22 cellular contexts compared by ENCODE assay signal in the genomic region with DNA sequence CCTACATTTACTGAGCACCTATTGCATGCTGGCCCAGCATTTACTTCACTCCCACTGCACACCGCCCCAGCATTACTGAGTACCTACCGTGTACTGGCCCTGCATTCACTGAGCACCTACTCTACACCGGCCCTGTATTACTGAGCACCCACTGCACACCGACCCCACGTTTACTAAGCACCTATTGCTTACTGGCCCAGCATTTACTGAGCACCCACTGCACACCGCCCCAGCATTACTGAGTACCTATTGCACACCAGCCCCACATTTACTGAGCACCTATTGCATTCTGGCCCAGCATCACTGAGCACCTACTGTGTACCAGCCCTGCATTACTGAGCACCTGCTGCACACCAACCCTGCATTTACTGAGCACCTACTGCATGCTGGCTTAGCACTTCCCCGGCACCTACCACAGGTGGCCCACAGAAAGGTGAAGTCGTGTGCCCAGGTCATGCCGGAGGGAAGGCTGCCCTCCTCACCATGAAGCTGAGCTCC. TPM values are rescaled to one million over a fixed set of nuclear protein-coding genes. Genes with fewer than 3 reads are reported as not detected.
A peak's percentile ranks its signal among the peaks of the same experiment; 100 is the strongest.
DNase-seq lines count a peak whose midpoint lies in the region; ATAC-seq, FAIRE-seq and TF ChIP-seq lines count a peak whose summit lies in the region.
"Had no signal": no experiment of that assay in that cellular context is flagged by ENCODE, and none has a peak within 500 bp of the region (broad histone marks: within the 10 kb centered on the region; RNA-seq: fewer than 3 reads in every experiment).

No MANE protein-coding gene starts in this region.

- WGBS in H1 (ENCODE audit: extremely low coverage in 1 of 2, insufficient coverage in 1 of 2, insufficient read length in 1 of 2, insufficient replicate concordance in 2 of 2, low coverage in 1 of 2, low lambda C conversion rate in 2 of 2, missing lambda C conversion rate in 1 of 2), 2 experiments: 90% methylated on average over 9 of the region's 9 CpGs; no CpG with 5 or more reads in 1 of the 2 experiments
- no CpG with 5 or more reads among the region's 9 CpGs for WGBS in neuronal stem cell (ENCODE audit: extremely low coverage in 2 of 2, insufficient read length in 2 of 2, insufficient replicate concordance in 1 of 2), 2 donors

- H4K20me1 ChIP-seq in H1 (replicated peaks in 1 of 2; ENCODE audit: control insufficient read depth in 1 of 2, insufficient read depth in 2 of 2, low read length in 2 of 2): peaks cover 0 to 11% of the 10 kb centered on the region in 2 experiments

- no peak for TF ChIP-seq CTCF in H1 (IDR thresholded peaks at IDR 0.05; ENCODE audit: control extremely low read depth in 1 of 3, insufficient read depth in 1 of 3, low read depth in 1 of 3, low read length in 3 of 3)

- no peaks in the 10 kb centered on the region for H3K9me3 ChIP-seq in CD8-positive, alpha-beta memory T cell (ENCODE audit: low read length)
- H3K9me3 ChIP-seq in H1 (ENCODE audit: insufficient read depth in 2 of 2, low read depth in 1 of 2, low read length in 1 of 2) (no peaks in the 10 kb centered on the region; a peak in 2 of 4 replicates), neuronal stem cell (replicated peaks in 1 of 2; ENCODE audit: control insufficient read depth in 2 of 2, insufficient read depth in 1 of 2, low read depth in 1 of 2, low read length in 2 of 2) (peaks cover 0 to 8% of the 10 kb centered on the region in 2 donors)

- H3K9me3 Mint-ChIP-seq in activated T-cell treated with anti-CD3 and anti-CD28 coated beads, Interleukin-2, amount 50 U/mL, for 24 hours: no peaks in the 10 kb centered on the region
- no peaks in the 10 kb centered on the region for H3K9me3 Mint-ChIP-seq in activated T-cell treated with anti-CD3 and anti-CD28 coated beads, Interleukin-2, amount 50 U/mL, for 4 hours
- H3K9me3 Mint-ChIP-seq in CD8-positive, alpha-beta memory T cell: no peaks in the 10 kb centered on the region

- H3K56ac ChIP-seq in H1 (replicated peaks; ENCODE audit: insufficient read length, low read depth, low read length): no peak overlapping the region

- H3K4me3 ChIP-seq in CD8-positive, alpha-beta memory T cell (ENCODE audit: low read length): no peak overlapping the region
- H3K4me3 ChIP-seq in H1 (ENCODE audit: extremely low read depth in 1 of 4, insufficient read depth in 2 of 4, low read depth in 3 of 4, low read length in 4 of 4) (no peak overlapping the region), neuronal stem cell (ENCODE audit: low read length in 2 of 2) (peak overlapping the region in 1 of 2 donors; percentile 31)
- H3K4me3 ChIP-seq: PC-9 had no signal

- H3K4me1 Mint-ChIP-seq in activated T-cell treated with anti-CD3 and anti-CD28 coated beads, Interleukin-2, amount 50 U/mL, for 24 hours (ENCODE audit: low read depth): peaks cover 32% of the 10 kb centered on the region
- peaks cover 30% of the 10 kb centered on the region for H3K4me1 Mint-ChIP-seq in activated T-cell treated with anti-CD3 and anti-CD28 coated beads, Interleukin-2, amount 50 U/mL, for 4 hours (ENCODE audit: low read depth)
- H3K4me1 Mint-ChIP-seq in CD8-positive, alpha-beta memory T cell: peaks cover 24 to 45% (median 35%) of the 10 kb centered on the region in 3 donors

- TF ChIP-seq RAD21 in H1 (IDR thresholded peaks at IDR 0.05 in 1 of 2, conservative IDR thresholded peaks at IDR 0.05 in 1 of 2; ENCODE audit: low read depth in 2 of 2, low read length in 2 of 2): no peak

- 0 out of 2 replicates have a peak overlapping the region, but pooled peaks have one; percentile 31 for H4K8ac ChIP-seq in H1 (ENCODE audit: extremely low read depth, insufficient read depth, low read length)
- H4K8ac ChIP-seq in neuronal stem cell (ENCODE audit: low read depth, low read length): peak overlapping the region; percentile 43

- H3K14ac ChIP-seq in H1 (ENCODE audit: insufficient read length) (no peak overlapping the region), neuronal stem cell (ENCODE audit: low read length) (peak overlapping the region; percentile 63)

- no peak overlapping the region for H2BK120ac ChIP-seq in H1 (replicated peaks; ENCODE audit: low read depth, low read length)
- H2BK120ac ChIP-seq in neuronal stem cell (ENCODE audit: low read depth, low read length): no peak overlapping the region

- no peaks in the 10 kb centered on the region for H3K27me3 ChIP-seq in CD8-positive, alpha-beta memory T cell (ENCODE audit: insufficient read depth, low read length, poor library complexity, severe bottlenecking)
- H3K27me3 ChIP-seq in H1 (replicated peaks in 1 of 4; ENCODE audit: control insufficient read depth in 3 of 4, extremely low read depth in 1 of 4, insufficient read depth in 3 of 4, low read length in 3 of 4): no peaks in the 10 kb centered on the region
- H3K27me3 ChIP-seq in neuronal stem cell (ENCODE audit: control insufficient read depth in 3 of 3, insufficient read depth in 3 of 3, low read depth in 1 of 3, low read length in 3 of 3): peaks cover 0 to 2% (median 0%) of the 10 kb centered on the region in 3 experiments

- H3K4me2 ChIP-seq in H1 (ENCODE audit: insufficient read depth in 1 of 2, low read depth in 2 of 2, low read length in 2 of 2) (no peak overlapping the region), neuronal stem cell (ENCODE audit: insufficient read depth, low read length, poor library complexity, severe bottlenecking) (no peak overlapping the region)
- H3K4me2 ChIP-seq: PC-9 had no signal

- no peak for FAIRE-seq in H1 (lab: Jason Lieb, UNC)
- FAIRE-seq: A204.1, D721Med had no signal

- no peak overlapping the region for H3K4me3 Mint-ChIP-seq in activated T-cell treated with anti-CD3 and anti-CD28 coated beads, Interleukin-2, amount 50 U/mL, for 24 hours
- H3K4me3 Mint-ChIP-seq in activated T-cell treated with anti-CD3 and anti-CD28 coated beads, Interleukin-2, amount 50 U/mL, for 4 hours: no peak overlapping the region
- peak overlapping the region in 1 of 7 donors; percentile 65 for H3K4me3 Mint-ChIP-seq in CD8-positive, alpha-beta memory T cell

- no peak overlapping the region for H2BK5ac ChIP-seq in H1 (ENCODE audit: low read depth, low read length)
- H2BK5ac ChIP-seq in neuronal stem cell (ENCODE audit: low read length): peak overlapping the region; percentile 68

- no peak overlapping the region for H3K4ac ChIP-seq in H1 (replicated peaks; ENCODE audit: insufficient read length, low read depth, low read length)
- peak overlapping the region; percentile 6 for H3K4ac ChIP-seq in neuronal stem cell (ENCODE audit: low read length)

- POLR2A ChIA-PET in CD8-positive, alpha-beta memory T cell (lab: Charles Lee): no interaction called here
- POLR2A ChIA-PET in H1 (lab: Charles Lee; ENCODE audit: partially characterized antibody): interaction anchor here (1.5 kb wide), 1 partner anchor 8 kb away, joined by 4 read pairs; no protein-coding TSS in a partner anchor

- H3K27ac Mint-ChIP-seq in activated T-cell treated with anti-CD3 and anti-CD28 coated beads, Interleukin-2, amount 50 U/mL, for 24 hours: peak overlapping the region; percentile 7
- peak overlapping the region; percentile 15 to 94 (median 78) for H3K27ac Mint-ChIP-seq in CD8-positive, alpha-beta memory T cell

- no peak overlapping the region for H4K5ac ChIP-seq in H1 (ENCODE audit: insufficient read length, low read depth, low read length)

- TF ChIP-seq EP300 in H1 (IDR thresholded peaks at IDR 0.05; ENCODE audit: borderline replicate concordance in 1 of 2, low read depth in 2 of 2, low read length in 2 of 2): no peak

- H3K79me1 ChIP-seq in H1 (ENCODE audit: low read depth, low read length) (peaks cover 5% of the 10 kb centered on the region; the same call in 1 of the 2 replicates), neuronal stem cell (ENCODE audit: low read depth, low read length) (peaks cover 11% of the 10 kb centered on the region)

- H3K27me3 Mint-ChIP-seq in activated T-cell treated with anti-CD3 and anti-CD28 coated beads, Interleukin-2, amount 50 U/mL, for 24 hours: no peaks in the 10 kb centered on the region
- H3K27me3 Mint-ChIP-seq in activated T-cell treated with anti-CD3 and anti-CD28 coated beads, Interleukin-2, amount 50 U/mL, for 4 hours (ENCODE audit: low read depth): no peaks in the 10 kb centered on the region
- H3K27me3 Mint-ChIP-seq in CD8-positive, alpha-beta memory T cell: peaks cover 0 to 1% of the 10 kb centered on the region in 2 donors

- no peak for DNase-seq in activated T-cell treated with anti-CD3 and anti-CD28 coated beads, Interleukin-2, amount 50 U/mL, for 24 hours
- DNase-seq in activated T-cell treated with anti-CD3 and anti-CD28 coated beads, Interleukin-2, amount 50 U/mL, for 4 hours: no peak
- DNase-seq in CD8-positive, alpha-beta memory T cell: no peak
- DNase-seq in H1 (ENCODE audit: low read depth in 1 of 2, low spot score in 2 of 2) (no peak), neuronal stem cell (ENCODE audit: low spot score) (no peak), cerebellar nuclear complex (lab: John Stamatoyannopoulos, UW) (no peak), EL (no peak)
- DNase-seq: DND-41, GF-D8, GOT3, MM.1S, NCI-H1105 treated with DMSO at 0.1 percent for 48 hours, NCI-H187, NCI-H2171, NCI-H774, PC-9 had no signal

- no peaks in the 10 kb centered on the region for H3K23me2 ChIP-seq in H1 (ENCODE audit: low read depth, low read length)

- H2AK5ac ChIP-seq in H1 (ENCODE audit: low read depth, low read length) (no peak overlapping the region; the same call in 1 of the 2 replicates), neuronal stem cell (ENCODE audit: low read depth, low read length) (peak overlapping the region; percentile 98)

- no peaks in the 10 kb centered on the region for H3K36me3 ChIP-seq in CD8-positive, alpha-beta memory T cell (ENCODE audit: insufficient read depth, low read length)
- peaks cover 0 to 6% (median 3%) of the 10 kb centered on the region in 4 experiments; a peak in 4 of 8 replicates for H3K36me3 ChIP-seq in H1 (ENCODE audit: control insufficient read depth in 2 of 4, insufficient read depth in 4 of 4, low read length in 3 of 4)
- H3K36me3 ChIP-seq in neuronal stem cell (replicated peaks in 1 of 2; ENCODE audit: control insufficient read depth in 2 of 2, insufficient read depth in 2 of 2, low read length in 2 of 2): peaks cover 10 to 14% of the 10 kb centered on the region in 2 donors

- CTCF ChIA-PET in CD8-positive, alpha-beta memory T cell (lab: Charles Lee): interaction anchor here (0.9 kb wide), 1 partner anchor 7 kb away, joined by 4 read pairs; no protein-coding TSS in a partner anchor
- CTCF ChIA-PET in H1 (lab: Charles Lee; ENCODE audit: partially characterized antibody): interaction anchor here (0.5 kb wide), 1 partner anchor 366 kb away, joined by 3 read pairs; no protein-coding TSS in a partner anchor

- H3K23ac ChIP-seq in H1 (ENCODE audit: insufficient read length): no peak overlapping the region
- H3K23ac ChIP-seq in neuronal stem cell (ENCODE audit: low read depth, low read length, poor library complexity): peak overlapping the region; percentile 85

- H3K18ac ChIP-seq in H1 (ENCODE audit: extremely low read depth, low read length): no peak overlapping the region
- H3K18ac ChIP-seq in neuronal stem cell (ENCODE audit: low read length): peak overlapping the region; percentile 48

- no peak for TF ChIP-seq POLR2A in H1 (IDR thresholded peaks at IDR 0.05; ENCODE audit: control extremely low read depth in 1 of 2, low read depth in 2 of 2, low read length in 2 of 2)

- no peak for ATAC-seq in activated T-cell treated with anti-CD3 and anti-CD28 coated beads, Interleukin-2, amount 50 U/mL, for 4 hours
- ATAC-seq in GM19023 (IDR thresholded peaks at IDR 0.05; ENCODE audit: unreplicated experiment): no peak
- ATAC-seq: Right ventricle myocardium inferior had no signal

- H3K36me3 Mint-ChIP-seq in activated T-cell treated with anti-CD3 and anti-CD28 coated beads, Interleukin-2, amount 50 U/mL, for 24 hours (ENCODE audit: low read depth): peaks cover 13% of the 10 kb centered on the region
- peaks cover 4% of the 10 kb centered on the region for H3K36me3 Mint-ChIP-seq in activated T-cell treated with anti-CD3 and anti-CD28 coated beads, Interleukin-2, amount 50 U/mL, for 4 hours (ENCODE audit: insufficient read depth)
- H3K36me3 Mint-ChIP-seq in CD8-positive, alpha-beta memory T cell: peaks cover 0 to 7% (median 7%) of the 10 kb centered on the region in 3 donors

- H3K27ac ChIP-seq in CD8-positive, alpha-beta memory T cell (ENCODE audit: low read depth, low read length): no peak overlapping the region
- H3K27ac ChIP-seq in H1 (ENCODE audit: low read depth, low read length) (no peak overlapping the region), neuronal stem cell (replicated peaks; ENCODE audit: low read length) (no peak overlapping the region)
- H3K27ac ChIP-seq: C4-2B, PC-9 had no signal

- no peaks in the 10 kb centered on the region for H3K79me2 ChIP-seq in H1 (ENCODE audit: control insufficient read depth in 1 of 2, insufficient read depth in 2 of 2, low read length in 2 of 2)

- H2BK20ac ChIP-seq in H1 (ENCODE audit: low read length): no peak overlapping the region

- H2BK15ac ChIP-seq in H1 (ENCODE audit: low read length) (no peak overlapping the region), neuronal stem cell (ENCODE audit: low read length) (peak overlapping the region; percentile 79)

- peaks cover 33% of the 10 kb centered on the region for H3K4me1 ChIP-seq in CD8-positive, alpha-beta memory T cell (ENCODE audit: insufficient read depth, low read length)
- H3K4me1 ChIP-seq in H1 (replicated peaks in 1 of 4; ENCODE audit: control insufficient read depth in 3 of 4, insufficient read depth in 4 of 4, low read length in 3 of 4) (peaks cover 0 to 9% (median 8%) of the 10 kb centered on the region in 4 experiments; a peak in 5 of 7 replicates), neuronal stem cell (ENCODE audit: control insufficient read depth in 2 of 2, insufficient read depth in 1 of 2, low read depth in 1 of 2, low read length in 2 of 2) (peaks cover 17 to 22% of the 10 kb centered on the region in 2 donors)

- H3K9ac ChIP-seq in H1 (replicated peaks in 1 of 4; ENCODE audit: extremely low read depth in 1 of 4, low read depth in 3 of 4, low read length in 3 of 4): no peak overlapping the region
- H3K9ac ChIP-seq in neuronal stem cell (ENCODE audit: low read depth, low read length, poor library complexity): peak overlapping the region; percentile 70

- no peak overlapping the region for H2BK12ac ChIP-seq in H1 (ENCODE audit: low read depth, low read length)
- peak overlapping the region; percentile 41 for H2BK12ac ChIP-seq in neuronal stem cell (ENCODE audit: low read length)

- H2AFZ ChIP-seq in H1 (ENCODE audit: low read length) (no peak overlapping the region), neuronal stem cell (ENCODE audit: low read length) (no peak overlapping the region)
- H2AFZ ChIP-seq: PC-9 had no signal

- H4K91ac ChIP-seq in H1 (replicated peaks; ENCODE audit: insufficient read length, low read length) (no peak overlapping the region), neuronal stem cell (ENCODE audit: low read depth, low read length, poor library complexity) (peak overlapping the region; percentile 96)

RNA-seq across cellular contexts. Expression of gene TPGS1, which starts 6.9 kb away (rescaled TPM):
- 10 to 100 TPM; 21.9 to 22.8 (median 22.6) TPM for total RNA-seq in activated T-cell treated with anti-CD3 and anti-CD28 coated beads, Interleukin-2, amount 50 U/mL, for 4 hours
- 10 to 100 TPM; 18.6 to 20.0 TPM for total RNA-seq in CD8-positive, alpha-beta memory T cell
- 50.3 TPM for polyA plus RNA-seq in CD8-positive, alpha-beta memory T cell
- total RNA-seq in H1 (2021; fragmentation: NEBNext Ultra II Directional; extraction: Animal tissue kit (Norgen Biotek cat#: 25700)): 9.1 and 10.2 TPM in 2 replicates
- 10.6 and 11.8 TPM in 2 replicates for polyA plus RNA-seq in H1 (2011; rRNA removed)
- 12.2 TPM for polyA plus RNA-seq in H1 (2011; cell fraction: cytosol; rRNA removed)
- polyA plus RNA-seq in H1 (2011; cell fraction: nucleus; rRNA removed): 8.0 TPM
- 3.4 to 7.4 TPM (median 7.1 TPM) in 4 replicates for polyA plus RNA-seq in H1 (2012, experiment 1 of 2)
- 2.8 TPM for polyA plus RNA-seq in H1 (2012, experiment 2 of 2)
- polyA plus RNA-seq in H1 (2013, experiment 1 of 2): 4.2 TPM
- polyA plus RNA-seq in H1 (2013, experiment 2 of 2): 4.2 TPM
- polyA minus RNA-seq in H1 (2011; rRNA and poly(A)+ RNA removed): 0.59 and 0.60 TPM in 2 replicates
- 3.4 TPM for polyA minus RNA-seq in H1 (2011; cell fraction: cytosol; rRNA and poly(A)+ RNA removed)
- polyA minus RNA-seq in H1 (2011; cell fraction: nucleus; rRNA and poly(A)+ RNA removed): 6.8 TPM
- polyA plus RNA-seq in neuronal stem cell (2013, experiment 1 of 2): 6.3 TPM
- 6.2 TPM for polyA plus RNA-seq in neuronal stem cell (2013, experiment 2 of 2)

RNA-seq across cellular contexts. Expression of gene CDC34, which starts 17.3 kb away (rescaled TPM):
- 10 to 100 TPM; 42.1 to 48.7 (median 45.7) TPM for total RNA-seq in activated T-cell treated with anti-CD3 and anti-CD28 coated beads, Interleukin-2, amount 50 U/mL, for 4 hours
- 10 to 100 TPM; 56.9 to 57.8 TPM for total RNA-seq in CD8-positive, alpha-beta memory T cell
- 46.9 TPM for polyA plus RNA-seq in CD8-positive, alpha-beta memory T cell
- 129 and 133 TPM in 2 replicates for total RNA-seq in H1 (2021; fragmentation: NEBNext Ultra II Directional; extraction: Animal tissue kit (Norgen Biotek cat#: 25700))
- polyA plus RNA-seq in H1 (2011; rRNA removed): 95.9 and 152 TPM in 2 replicates
- polyA plus RNA-seq in H1 (2011; cell fraction: cytosol; rRNA removed): 118 TPM
- polyA plus RNA-seq in H1 (2011; cell fraction: nucleus; rRNA removed): 164 TPM
- polyA plus RNA-seq in H1 (2012, experiment 1 of 2): 96.1 to 118 TPM (median 105 TPM) in 4 replicates
- 88.6 TPM for polyA plus RNA-seq in H1 (2012, experiment 2 of 2)
- polyA plus RNA-seq in H1 (2013, experiment 1 of 2): 91.1 TPM
- polyA plus RNA-seq in H1 (2013, experiment 2 of 2): 90.3 TPM
- polyA minus RNA-seq in H1 (2011; rRNA and poly(A)+ RNA removed): 24.6 and 40.1 TPM in 2 replicates
- 50.3 TPM for polyA minus RNA-seq in H1 (2011; cell fraction: cytosol; rRNA and poly(A)+ RNA removed)
- polyA minus RNA-seq in H1 (2011; cell fraction: nucleus; rRNA and poly(A)+ RNA removed): 45.6 TPM
- polyA plus RNA-seq in neuronal stem cell (2013, experiment 1 of 2): 109 TPM
- 105 TPM for polyA plus RNA-seq in neuronal stem cell (2013, experiment 2 of 2)

RNA-seq across cellular contexts. Expression of gene MADCAM1, which starts 17.9 kb away (rescaled TPM):
- under 1 TPM; 0.18 to 0.26 (median 0.19) TPM for total RNA-seq in activated T-cell treated with anti-CD3 and anti-CD28 coated beads, Interleukin-2, amount 50 U/mL, for 4 hours
- total RNA-seq in CD8-positive, alpha-beta memory T cell: under 1 TPM; 0.33 to 0.44 TPM
- 0.12 TPM for polyA plus RNA-seq in CD8-positive, alpha-beta memory T cell
- total RNA-seq in H1 (2021; fragmentation: NEBNext Ultra II Directional; extraction: Animal tissue kit (Norgen Biotek cat#: 25700)): 3.0 and 3.1 TPM in 2 replicates
- 2.3 and 5.3 TPM in 2 replicates for polyA plus RNA-seq in H1 (2011; rRNA removed)
- polyA plus RNA-seq in H1 (2011; cell fraction: cytosol; rRNA removed): 2.9 TPM
- 6.2 TPM for polyA plus RNA-seq in H1 (2011; cell fraction: nucleus; rRNA removed)
- polyA plus RNA-seq in H1 (2012, experiment 1 of 2): 1.3 to 3.4 TPM (median 2.3 TPM) in 4 replicates
- polyA plus RNA-seq in H1 (2012, experiment 2 of 2): 1.0 TPM
- 2.6 TPM for polyA plus RNA-seq in H1 (2013, experiment 1 of 2)
- polyA plus RNA-seq in H1 (2013, experiment 2 of 2): 2.6 TPM
- polyA minus RNA-seq in H1 (2011; rRNA and poly(A)+ RNA removed): 0.44 and 0.57 TPM in 2 replicates
- polyA minus RNA-seq in H1 (2011; cell fraction: cytosol; rRNA and poly(A)+ RNA removed): 3.5 TPM
- polyA minus RNA-seq in H1 (2011; cell fraction: nucleus; rRNA and poly(A)+ RNA removed): 1.9 TPM
- polyA plus RNA-seq in neuronal stem cell (2013, experiment 1 of 2): 0.89 TPM
- polyA plus RNA-seq in neuronal stem cell (2013, experiment 2 of 2): 0.91 TPM
- total RNA-seq: NCI-H460 had no signal

RNA-seq across cellular contexts. Expression of gene GZMM, which starts 29.6 kb away (rescaled TPM):
- total RNA-seq in activated T-cell treated with anti-CD3 and anti-CD28 coated beads, Interleukin-2, amount 50 U/mL, for 4 hours: 10 to 100 TPM; 53.2 to 71.8 (median 65.8) TPM
- total RNA-seq in CD8-positive, alpha-beta memory T cell: 10 to 100 TPM; 48.8 to 50.5 TPM
- polyA plus RNA-seq in CD8-positive, alpha-beta memory T cell: 327 TPM
- 0.32 and 0.59 TPM in 2 replicates for total RNA-seq in H1 (2021; fragmentation: NEBNext Ultra II Directional; extraction: Animal tissue kit (Norgen Biotek cat#: 25700))
- 0.09 and 0.19 TPM in 2 replicates for polyA plus RNA-seq in H1 (2011; rRNA removed)
- 0.26 TPM for polyA plus RNA-seq in H1 (2011; cell fraction: cytosol; rRNA removed)
- polyA plus RNA-seq in H1 (2011; cell fraction: nucleus; rRNA removed): 0.91 TPM
- polyA plus RNA-seq in H1 (2012, experiment 1 of 2): 0.20 to 0.40 TPM in 2 of 4 replicates, not detected in the others
- 0.45 TPM for polyA plus RNA-seq in H1 (2012, experiment 2 of 2)
- polyA plus RNA-seq in H1 (2013, experiment 1 of 2): 0.12 TPM
- polyA plus RNA-seq in H1 (2013, experiment 2 of 2): 0.22 TPM
- polyA minus RNA-seq in H1 (2011; rRNA and poly(A)+ RNA removed): not detected in 2 replicates
- polyA minus RNA-seq in H1 (2011; cell fraction: cytosol; rRNA and poly(A)+ RNA removed): not detected
- polyA minus RNA-seq in H1 (2011; cell fraction: nucleus; rRNA and poly(A)+ RNA removed): not detected
- 0.04 TPM for polyA plus RNA-seq in neuronal stem cell (2013, experiment 1 of 2)
- polyA plus RNA-seq in neuronal stem cell (2013, experiment 2 of 2): 0.06 TPM
- total RNA-seq: NCI-H460, Right ventricle myocardium inferior had no signal

RNA-seq across cellular contexts. Expression of gene SHC2, which starts 53.4 kb away (rescaled TPM):
- total RNA-seq in activated T-cell treated with anti-CD3 and anti-CD28 coated beads, Interleukin-2, amount 50 U/mL, for 4 hours: under 1 TPM; 0.16 to 0.33 (median 0.26) TPM
- under 1 TPM; 0.11 to 0.13 TPM for total RNA-seq in CD8-positive, alpha-beta memory T cell
- polyA plus RNA-seq in CD8-positive, alpha-beta memory T cell: not detected
- 3.5 and 4.4 TPM in 2 replicates for total RNA-seq in H1 (2021; fragmentation: NEBNext Ultra II Directional; extraction: Animal tissue kit (Norgen Biotek cat#: 25700))
- 7.3 and 11.3 TPM in 2 replicates for polyA plus RNA-seq in H1 (2011; rRNA removed)
- polyA plus RNA-seq in H1 (2011; cell fraction: cytosol; rRNA removed): 8.0 TPM
- polyA plus RNA-seq in H1 (2011; cell fraction: nucleus; rRNA removed): 43.5 TPM
- polyA plus RNA-seq in H1 (2012, experiment 1 of 2): 4.7 to 7.8 TPM (median 6.4 TPM) in 4 replicates
- 3.1 TPM for polyA plus RNA-seq in H1 (2012, experiment 2 of 2)
- 2.3 TPM for polyA plus RNA-seq in H1 (2013, experiment 1 of 2)
- polyA plus RNA-seq in H1 (2013, experiment 2 of 2): 2.4 TPM
- polyA minus RNA-seq in H1 (2011; rRNA and poly(A)+ RNA removed): 2.3 and 3.7 TPM in 2 replicates
- polyA minus RNA-seq in H1 (2011; cell fraction: cytosol; rRNA and poly(A)+ RNA removed): 10.8 TPM
- 5.7 TPM for polyA minus RNA-seq in H1 (2011; cell fraction: nucleus; rRNA and poly(A)+ RNA removed)
- 29.6 TPM for polyA plus RNA-seq in neuronal stem cell (2013, experiment 1 of 2)
- polyA plus RNA-seq in neuronal stem cell (2013, experiment 2 of 2): 28.3 TPM
